Comparison of ENCODE assay signal across 1 cellular context in genomic region chr18:35040988-35041751, GRCh38.
A peak's percentile ranks its signal among the peaks of the same experiment; 100 is the strongest.
TF ChIP-seq lines count a peak whose summit lies in the region.

MAPRE2 (plus strand) TSS chr18:35041413; CDS start chr18:35041540, 127 bp downstream.

TF ChIP-seq in K562, 482 proteins besides CTCF, POLR2A, EP300 and RAD21 (continued from another document and continues in another):
- TF ChIP-seq ZNF395 (CRISPR knock-in tag; IDR thresholded peaks at IDR 0.05) (peak; percentile 63; the same call in 1 of the 2 replicates), SMARCA4 (IDR thresholded peaks at IDR 0.05) (peak; percentile 28; the same call in 1 of the 2 replicates), MAX (CRISPR knock-in tag; IDR thresholded peaks at IDR 0.05) (peak; percentile 96), E2F8 (IDR thresholded peaks at IDR 0.05; ENCODE audit: low read depth, partially characterized antibody) (no peak), ZBTB12 (CRISPR knock-in tag; IDR thresholded peaks at IDR 0.05) (peak; percentile 92), ZBTB34 (CRISPR knock-in tag; IDR thresholded peaks at IDR 0.05) (no peak), SP1 (CRISPR knock-in tag; IDR thresholded peaks at IDR 0.05) (peak; percentile 85), XRCC4 (IDR thresholded peaks at IDR 0.05; ENCODE audit: extremely low read depth, insufficient read depth, insufficient read length) (no peak), CBFA2T3 (IDR thresholded peaks at IDR 0.05) (0 out of 2 replicates have a peak, but pooled peaks have one; percentile 4), HLTF (IDR thresholded peaks at IDR 0.05) (no peak), ZBTB17 (CRISPR knock-in tag; IDR thresholded peaks at IDR 0.05) (peak; percentile 49; the same call in 1 of the 2 replicates), GABPB1 (CRISPR knock-in tag; IDR thresholded peaks at IDR 0.05) (peak; percentile 66), BHLHE40 (IDR thresholded peaks at IDR 0.05; ENCODE audit: low read length) (peak; percentile 95), EWSR1 (IDR thresholded peaks at IDR 0.05; ENCODE audit: borderline replicate concordance, low read depth, partially characterized antibody) (no peak), JUND (IDR thresholded peaks at IDR 0.05; ENCODE audit: borderline replicate concordance, low read depth, low read length) (peak; percentile 86), JUND (tag; IDR thresholded peaks at IDR 0.05; ENCODE audit: borderline replicate concordance, low read depth, low read length) (peak; percentile 76; the same call in 1 of the 3 replicates), TFE3 (CRISPR knock-in tag; IDR thresholded peaks at IDR 0.05) (peak; percentile 97), RBBP5 (IDR thresholded peaks at IDR 0.05; ENCODE audit: borderline replicate concordance, insufficient read depth, low read length, poor library complexity, severe bottlenecking) (peak; percentile 90), ARNT (IDR thresholded peaks at IDR 0.05) (no peak), JUN (IDR thresholded peaks at IDR 0.05; ENCODE audit: borderline replicate concordance, low read depth, low read length) (peak; percentile 83), JUN (CRISPR knock-in tag; IDR thresholded peaks at IDR 0.05; ENCODE audit: borderline replicate concordance) (peak; percentile 88; the same call in 1 of the 2 replicates), ZBTB43 (CRISPR knock-in tag; IDR thresholded peaks at IDR 0.05) (no peak), NR2F6 (CRISPR knock-in tag; IDR thresholded peaks at IDR 0.05) (0 out of 2 replicates have a peak, but pooled peaks have one; percentile 73), HNRNPH1 (optimal IDR thresholded peaks at IDR 0.05; ENCODE audit: low read depth, low read length) (no peak), GTF2B (IDR thresholded peaks at IDR 0.05; ENCODE audit: extremely low read depth, insufficient read length) (no peak), ATF6 (CRISPR knock-in tag; IDR thresholded peaks at IDR 0.05) (peak; percentile 58; the same call in 1 of the 2 replicates), TRIM24 (IDR thresholded peaks at IDR 0.05) (0 out of 4 replicates have a peak, but pooled peaks of 1 of the 2 experiments have one; percentile 16), MAFG (tag; conservative IDR thresholded peaks at IDR 0.05) (peak; percentile 58), PKNOX1 (IDR thresholded peaks at IDR 0.05) (peak; percentile 37; the same call in 1 of the 2 replicates), THRAP3 (IDR thresholded peaks at IDR 0.05; ENCODE audit: borderline replicate concordance) (no peak), MXD1 (CRISPR knock-in tag; IDR thresholded peaks at IDR 0.05; ENCODE audit: borderline replicate concordance, poor library complexity, severe bottlenecking) (peak; percentile 7), KLF13 (tag; IDR thresholded peaks at IDR 0.05; ENCODE audit: borderline replicate concordance, low read depth) (peak; percentile 46; the same call in 1 of the 2 replicates), ZNF175 (CRISPR knock-in tag; IDR thresholded peaks at IDR 0.05; ENCODE audit: low read depth) (peak; percentile 76), DLX4 (CRISPR knock-in tag; IDR thresholded peaks at IDR 0.05) (no peak), ELF1 (tag; IDR thresholded peaks at IDR 0.05) (no peak; the same call in 1 of the 2 replicates), ELK3 (CRISPR knock-in tag; IDR thresholded peaks at IDR 0.05) (0 out of 2 replicates have a peak, but pooled peaks have one; percentile 20), ZBTB7A (IDR thresholded peaks at IDR 0.05; ENCODE audit: borderline replicate concordance, control insufficient read depth, low read depth, low read length) (peak; percentile 46; the same call in 1 of the 2 replicates), ZNF316 (IDR thresholded peaks at IDR 0.05) (peak; percentile 81), ERF (CRISPR knock-in tag; IDR thresholded peaks at IDR 0.05) (peak; percentile 53; the same call in 1 of the 2 replicates), FOXM1 (IDR thresholded peaks at IDR 0.05; ENCODE audit: low read depth) (no peak), FOXM1 (CRISPR knock-in tag; IDR thresholded peaks at IDR 0.05; ENCODE audit: low read depth) (no peak), MCM7 (IDR thresholded peaks at IDR 0.05) (no peak), SMARCA5 (IDR thresholded peaks at IDR 0.05) (no peak; the same call in 1 of the 2 replicates)
